In the genomic region with DNA sequence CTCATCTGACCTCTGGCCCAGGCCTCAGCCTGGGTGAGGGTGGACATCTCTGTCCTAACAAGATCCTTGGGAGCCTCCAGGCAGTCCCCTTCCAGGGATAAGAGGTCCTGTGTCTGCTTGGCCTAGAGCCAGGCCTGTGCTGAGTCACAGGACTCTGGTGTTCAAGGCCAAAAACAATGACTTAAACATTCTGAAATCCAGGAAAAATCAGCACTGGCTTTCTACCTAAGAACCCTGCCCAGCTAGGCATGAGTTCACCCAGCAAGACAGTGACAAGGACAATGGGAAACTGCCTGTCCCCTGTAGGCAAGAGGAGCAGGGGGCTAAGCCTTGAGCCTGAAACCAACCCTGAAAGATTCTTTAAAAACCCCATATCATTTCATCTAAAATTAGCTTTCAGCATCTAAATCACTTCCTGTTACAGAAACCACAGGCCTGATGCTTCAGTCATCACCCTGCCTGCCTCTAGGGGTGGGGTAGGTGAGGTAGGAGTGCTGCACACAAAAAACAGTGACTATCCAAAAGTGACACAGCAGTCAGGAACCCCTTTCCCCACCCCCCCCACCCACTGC, we compare ENCODE assay signal across 8 cellular contexts. TPM values are rescaled to one million over a fixed set of nuclear protein-coding genes. Genes with fewer than 3 reads are reported as not detected.
DNase-seq lines count a peak whose midpoint lies in the region; ATAC-seq and TF ChIP-seq lines count a peak whose summit lies in the region.

No MANE protein-coding gene starts in this region.

- H3K27me3 Mint-ChIP-seq in T-helper 2 cell treated with Interferon-gamma antibody and Interleukin-4, amounts not matched to agents 5 μg/mL and 100 μg/mL, for 36 hours (ENCODE audit: low read depth) = no peaks in the 10 kb centered on the region

- peaks cover 75% of the 10 kb centered on the region for H3K4me1 Mint-ChIP-seq in T-helper 2 cell treated with Interferon-gamma antibody and Interleukin-4, amounts not matched to agents 5 μg/mL and 100 μg/mL, for 36 hours (ENCODE audit: low read depth)

- peak; percentile 80 for DNase-seq in T-helper 2 cell treated with Interferon-gamma antibody and Interleukin-4, amounts not matched to agents 5 μg/mL and 100 μg/mL, for 36 hours (ENCODE audit: low spot score)
- DNase-seq in brain microvascular endothelial cell (peak; percentile 93), DMS153 (lab: John Stamatoyannopoulos, UW) (no peak)
- peak; percentile 64 to 67 for DNase-seq in stimulated activated CD8-positive, alpha-beta memory T cell treated with anti-CD3 and anti-CD28 coated beads, Interleukin-15, amount 100 ng/mL, for 48 hours (ENCODE audit: low read depth in 2 of 2)

- peaks cover 0 to 52% (median 0%) of the 10 kb centered on the region in 11 experiments; a peak in 3 of 22 replicates for H4K20me1 ChIP-seq in BLaER1 treated with 17β-estradiol and CSF1 and Interleukin-3, amounts not matched to agents 10 nM and 100 nM

- H3K4me2 ChIP-seq in BLaER1 treated with 17β-estradiol and CSF1 and Interleukin-3, amounts not matched to agents 10 nM and 100 nM = peak overlapping the region; percentile 71 to 97 (median 91)

- H3K27ac ChIP-seq in BLaER1 treated with 17β-estradiol and CSF1 and Interleukin-3, amounts not matched to agents 10 nM and 100 nM = peak overlapping the region in 10 of 11 experiments; percentile 4 to 86 (median 72); a peak in 18 of 22 replicates
- H3K27ac ChIP-seq in brain microvascular endothelial cell (peak overlapping the region; percentile 86), liver (ENCODE audit: low read depth in 1 of 2, low read length in 2 of 2) (peak overlapping the region; percentile 23 to 51)

- H3K9me3 ChIP-seq in BLaER1 treated with 17β-estradiol and CSF1 and Interleukin-3, amounts not matched to agents 10 nM and 100 nM (replicated peaks in 1 of 11) = peaks cover 0 to 7% (median 4%) of the 10 kb centered on the region in 11 experiments; a peak in 11 of 22 replicates
- no peaks in the 10 kb centered on the region for H3K9me3 ChIP-seq in liver (ENCODE audit: control insufficient read depth in 4 of 4, low read length in 3 of 4)

- H3K36me3 ChIP-seq in BLaER1 treated with 17β-estradiol and CSF1 and Interleukin-3, amounts not matched to agents 10 nM and 100 nM = no peaks in the 10 kb centered on the region
- no peaks in the 10 kb centered on the region for H3K36me3 ChIP-seq in brain microvascular endothelial cell (replicated peaks)
- no peaks in the 10 kb centered on the region for H3K36me3 ChIP-seq in liver (ENCODE audit: control insufficient read depth in 4 of 4, insufficient read depth in 3 of 4, low read depth in 1 of 4, low read length in 3 of 4)

- ATAC-seq in GM19452 (IDR thresholded peaks at IDR 0.05; ENCODE audit: unreplicated experiment) (peak; percentile 62), HG03521 (IDR thresholded peaks at IDR 0.05; ENCODE audit: unreplicated experiment) (peak; percentile 61)

- peak overlapping the region; percentile 91 for H3K27ac Mint-ChIP-seq in T-helper 2 cell treated with Interferon-gamma antibody and Interleukin-4, amounts not matched to agents 5 μg/mL and 100 μg/mL, for 36 hours

- in situ Hi-C loops in brain microvascular endothelial cell (cut with HindIII; ENCODE audit: low pct_ligation_motif_present, low sequenced_read_pairs) = no loop called here

- TF ChIP-seq RAD21 in liver (IDR thresholded peaks at IDR 0.05) = no peak

- TF ChIP-seq CTCF in brain microvascular endothelial cell (IDR thresholded peaks at IDR 0.05; ENCODE audit: low read depth, low read length, missing control alignments) (peak; percentile 42), liver (IDR thresholded peaks at IDR 0.05; ENCODE audit: low read depth, low read length, missing input control) (no peak)

- peaks cover 23% of the 10 kb centered on the region for H3K36me3 Mint-ChIP-seq in T-helper 2 cell treated with Interferon-gamma antibody and Interleukin-4, amounts not matched to agents 5 μg/mL and 100 μg/mL, for 36 hours (ENCODE audit: low read depth)

- peak overlapping the region in 10 of 11 experiments; percentile 2 to 80 (median 65); a peak in 17 of 22 replicates for H3K9ac ChIP-seq in BLaER1 treated with 17β-estradiol and CSF1 and Interleukin-3, amounts not matched to agents 10 nM and 100 nM
- H3K9ac ChIP-seq in liver (ENCODE audit: low read depth in 1 of 2, low read length in 2 of 2) = no peak overlapping the region

- peaks cover 0 to 84% (median 0%) of the 10 kb centered on the region in 11 experiments; a peak in 7 of 22 replicates for H3K27me3 ChIP-seq in BLaER1 treated with 17β-estradiol and CSF1 and Interleukin-3, amounts not matched to agents 10 nM and 100 nM
- H3K27me3 ChIP-seq in brain microvascular endothelial cell (replicated peaks) = no peaks in the 10 kb centered on the region
- no peaks in the 10 kb centered on the region for H3K27me3 ChIP-seq in liver (ENCODE audit: control insufficient read depth in 4 of 4, insufficient read depth in 4 of 4, low read length in 3 of 4)

- peak overlapping the region in 5 of 10 experiments; percentile 4 to 38 (median 22); a peak in 6 of 20 replicates for H3K4me3 ChIP-seq in BLaER1 treated with 17β-estradiol and CSF1 and Interleukin-3, amounts not matched to agents 10 nM and 100 nM
- H3K4me3 ChIP-seq in brain microvascular endothelial cell (ENCODE audit: low read depth, low read length) (no peak overlapping the region), liver (ENCODE audit: low read depth in 1 of 3, low read length in 3 of 3) (no peak overlapping the region)

- peaks cover 8% of the 10 kb centered on the region for H3K9me3 Mint-ChIP-seq in T-helper 2 cell treated with Interferon-gamma antibody and Interleukin-4, amounts not matched to agents 5 μg/mL and 100 μg/mL, for 36 hours

- peak overlapping the region; percentile 58 for H3K4me3 Mint-ChIP-seq in T-helper 2 cell treated with Interferon-gamma antibody and Interleukin-4, amounts not matched to agents 5 μg/mL and 100 μg/mL, for 36 hours

- peaks cover 38 to 68% (median 62%) of the 10 kb centered on the region in 10 experiments for H3K4me1 ChIP-seq in BLaER1 treated with 17β-estradiol and CSF1 and Interleukin-3, amounts not matched to agents 10 nM and 100 nM
- H3K4me1 ChIP-seq in liver (ENCODE audit: control insufficient read depth in 4 of 4, insufficient read depth in 4 of 4, low read length in 3 of 4) = peaks cover 0 to 6% (median 0%) of the 10 kb centered on the region in 4 donors

TF ChIP-seq in liver, 16 proteins besides CTCF, POLR2A, EP300 and RAD21 (continues in another document):
- TF ChIP-seq GABPA (IDR thresholded peaks at IDR 0.05 in 1 of 2, conservative IDR thresholded peaks at IDR 0.05 in 1 of 2) (no peak), RXRA (IDR thresholded peaks at IDR 0.05) (no peak), TAF1 (conservative IDR thresholded peaks at IDR 0.05) (no peak), FOXA2 (IDR thresholded peaks at IDR 0.05) (no peak), YY1 (IDR thresholded peaks at IDR 0.05) (no peak), SP1 (IDR thresholded peaks at IDR 0.05) (no peak), JUND (IDR thresholded peaks at IDR 0.05) (no peak), HNF4G (IDR thresholded peaks at IDR 0.05) (no peak), HNF4A (conservative IDR thresholded peaks at IDR 0.05) (no peak), FOXA1 (IDR thresholded peaks at IDR 0.05) (no peak), NR2F2 (IDR thresholded peaks at IDR 0.05) (no peak), EGR1 (IDR thresholded peaks at IDR 0.05; ENCODE audit: low read depth in 2 of 2) (no peak)
- TF ChIP-seq, protein P1, sequence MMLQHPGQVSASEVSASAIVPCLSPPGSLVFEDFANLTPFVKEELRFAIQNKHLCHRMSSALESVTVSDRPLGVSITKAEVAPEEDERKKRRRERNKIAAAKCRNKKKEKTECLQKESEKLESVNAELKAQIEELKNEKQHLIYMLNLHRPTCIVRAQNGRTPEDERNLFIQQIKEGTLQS (IDR thresholded peaks at IDR 0.05) = no peak
- TF ChIP-seq, protein P2, sequence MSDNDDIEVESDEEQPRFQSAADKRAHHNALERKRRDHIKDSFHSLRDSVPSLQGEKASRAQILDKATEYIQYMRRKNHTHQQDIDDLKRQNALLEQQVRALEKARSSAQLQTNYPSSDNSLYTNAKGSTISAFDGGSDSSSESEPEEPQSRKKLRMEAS (IDR thresholded peaks at IDR 0.05) = no peak
- TF ChIP-seq, protein P3, sequence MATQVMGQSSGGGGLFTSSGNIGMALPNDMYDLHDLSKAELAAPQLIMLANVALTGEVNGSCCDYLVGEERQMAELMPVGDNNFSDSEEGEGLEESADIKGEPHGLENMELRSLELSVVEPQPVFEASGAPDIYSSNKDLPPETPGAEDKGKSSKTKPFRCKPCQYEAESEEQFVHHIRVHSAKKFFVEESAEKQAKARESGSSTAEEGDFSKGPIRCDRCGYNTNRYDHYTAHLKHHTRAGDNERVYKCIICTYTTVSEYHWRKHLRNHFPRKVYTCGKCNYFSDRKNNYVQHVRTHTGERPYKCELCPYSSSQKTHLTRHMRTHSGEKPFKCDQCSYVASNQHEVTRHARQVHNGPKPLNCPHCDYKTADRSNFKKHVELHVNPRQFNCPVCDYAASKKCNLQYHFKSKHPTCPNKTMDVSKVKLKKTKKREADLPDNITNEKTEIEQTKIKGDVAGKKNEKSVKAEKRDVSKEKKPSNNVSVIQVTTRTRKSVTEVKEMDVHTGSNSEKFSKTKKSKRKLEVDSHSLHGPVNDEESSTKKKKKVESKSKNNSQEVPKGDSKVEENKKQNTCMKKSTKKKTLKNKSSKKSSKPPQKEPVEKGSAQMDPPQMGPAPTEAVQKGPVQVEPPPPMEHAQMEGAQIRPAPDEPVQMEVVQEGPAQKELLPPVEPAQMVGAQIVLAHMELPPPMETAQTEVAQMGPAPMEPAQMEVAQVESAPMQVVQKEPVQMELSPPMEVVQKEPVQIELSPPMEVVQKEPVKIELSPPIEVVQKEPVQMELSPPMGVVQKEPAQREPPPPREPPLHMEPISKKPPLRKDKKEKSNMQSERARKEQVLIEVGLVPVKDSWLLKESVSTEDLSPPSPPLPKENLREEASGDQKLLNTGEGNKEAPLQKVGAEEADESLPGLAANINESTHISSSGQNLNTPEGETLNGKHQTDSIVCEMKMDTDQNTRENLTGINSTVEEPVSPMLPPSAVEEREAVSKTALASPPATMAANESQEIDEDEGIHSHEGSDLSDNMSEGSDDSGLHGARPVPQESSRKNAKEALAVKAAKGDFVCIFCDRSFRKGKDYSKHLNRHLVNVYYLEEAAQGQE (IDR thresholded peaks at IDR 0.05) = no peak

RNA-seq across cellular contexts. Expression of a gene that starts 29.9 kb away (rescaled TPM):
- not detected for total RNA-seq in liver
- polyA plus RNA-seq in liver = not detected

RNA-seq across cellular contexts. Expression of a gene that starts 43.0 kb away (rescaled TPM):
- not detected for total RNA-seq in liver
- not detected for polyA plus RNA-seq in liver

Comparison
In these comparisons a context has a peak if more than half of its experiments do, and no peak if none do; other contexts are left out.
1. H3K9ac ChIP-seq: peak in BLaER1 treated with 17β-estradiol and CSF1 and Interleukin-3, amounts not matched to agents 10 nM and 100 nM (10 of 11); none in liver (0 of 2).
2. Peak in every context shown above with its lines, with median percentiles within 50 percentile points of each other: H3K27ac ChIP-seq.